28 cellular contexts compared by ENCODE assay signal in genomic region chr20:62393830-62394229, GRCh38. TPM values are rescaled to one million over a fixed set of nuclear protein-coding genes. Genes with fewer than 3 reads are reported as not detected.
A peak's percentile ranks its signal among the peaks of the same experiment; 100 is the strongest.
DNase-seq lines count a peak whose midpoint lies in the region; ATAC-seq, FAIRE-seq and TF ChIP-seq lines count a peak whose summit lies in the region.
"Had no signal": no experiment of that assay in that cellular context is flagged by ENCODE, and none has a peak within 500 bp of the region (broad histone marks: within the 10 kb centered on the region; RNA-seq: fewer than 3 reads in every experiment).

No MANE protein-coding gene starts in this region.

- H3K36me3 ChIP-seq in HepG2 (replicated peaks in 1 of 2; ENCODE audit: control insufficient read depth in 1 of 2, insufficient read depth in 2 of 2, low read length in 2 of 2) (peaks cover 14 to 33% of the 10 kb centered on the region in 2 experiments), right lobe of liver (peaks cover 0 to 3% (median 0%) of the 10 kb centered on the region in 4 donors), RWPE2 (ENCODE audit: low read depth) (peaks cover 25% of the 10 kb centered on the region), neuronal stem cell (replicated peaks in 1 of 2; ENCODE audit: control insufficient read depth in 2 of 2, insufficient read depth in 2 of 2, low read length in 2 of 2) (peaks cover 59 to 67% of the 10 kb centered on the region in 2 donors)

- no peak overlapping the region for H2AK5ac ChIP-seq in neuronal stem cell (ENCODE audit: low read depth, low read length)

- FAIRE-seq in HepG2 (lab: Jason Lieb, UNC) = no peak
- FAIRE-seq: A549, D721Med, GM12891, GM18507, H54 had no signal

- H2BK15ac ChIP-seq in neuronal stem cell (ENCODE audit: low read length) = no peak overlapping the region

- H3K27ac ChIP-seq in HepG2 (ENCODE audit: extremely low read length, insufficient read depth, low read length) (no peak overlapping the region), right lobe of liver (no peak overlapping the region), RWPE2 (ENCODE audit: poor library complexity, severe bottlenecking) (no peak overlapping the region), neuronal stem cell (replicated peaks; ENCODE audit: low read length) (no peak overlapping the region)
- H3K27ac ChIP-seq: A549 had no signal

- H3K18ac ChIP-seq in neuronal stem cell (ENCODE audit: low read length) = no peak overlapping the region

- CTCF ChIA-PET in HepG2 (lab: Yijun Ruan, JAX; ENCODE audit: low intra/inter-chr PET ratio, low total read pairs) = interaction anchor here (0.5 kb wide), 1 partner anchor 122 kb away, joined by 3 read pairs; no protein-coding TSS in a partner anchor

- no TSS peak for BruUV-seq in HepG2 (replicated peaks; lab: Mats Ljungman, UMichigan)

- H3K4me1 ChIP-seq in HepG2 (ENCODE audit: insufficient read depth, low read length) (peaks cover 9% of the 10 kb centered on the region), right lobe of liver (peaks cover 0 to 16% (median 0%) of the 10 kb centered on the region in 4 donors), RWPE2 (ENCODE audit: insufficient read depth, poor library complexity, severe bottlenecking) (no peaks in the 10 kb centered on the region), neuronal stem cell (ENCODE audit: control insufficient read depth in 2 of 2, insufficient read depth in 1 of 2, low read depth in 1 of 2, low read length in 2 of 2) (no peaks in the 10 kb centered on the region)
- H3K4me1 ChIP-seq: BE2C had no signal

- H3K79me1 ChIP-seq in neuronal stem cell (ENCODE audit: low read depth, low read length) = peaks cover 19% of the 10 kb centered on the region

- H3K4me2 ChIP-seq in HepG2 (ENCODE audit: low read depth, low read length) = no peak overlapping the region
- no peak overlapping the region for H3K4me2 ChIP-seq in neuronal stem cell (ENCODE audit: insufficient read depth, low read length, poor library complexity, severe bottlenecking)
- H3K4me2 ChIP-seq: A549; BLaER1 treated with 17β-estradiol and CSF1 and Interleukin-3, amounts not matched to agents 10 nM and 100 nM had no signal

- TF ChIP-seq POLR2A in HepG2 (IDR thresholded peaks at IDR 0.05; ENCODE audit: insufficient read depth in 1 of 2, low read depth in 2 of 2, low read length in 2 of 2) (no peak), right lobe of liver (IDR thresholded peaks at IDR 0.05) (no peak)

- no peak overlapping the region for H2BK12ac ChIP-seq in neuronal stem cell (ENCODE audit: low read length)

- no peak for ATAC-seq in HepG2
- ATAC-seq in right lobe of liver = no peak
- ATAC-seq in RWPE2 (ENCODE audit: low read depth) = no peak

- no peak for TF ChIP-seq RAD21 in HepG2 (CRISPR knock-in tag; IDR thresholded peaks at IDR 0.05)

- TF ChIP-seq CTCF in HepG2 (CRISPR knock-in tag; IDR thresholded peaks at IDR 0.05) (no peak), right lobe of liver (IDR thresholded peaks at IDR 0.05) (no peak), RWPE2 (IDR thresholded peaks at IDR 0.05; ENCODE audit: poor library complexity, severe bottlenecking) (no peak)

- WGBS in HepG2 (ENCODE audit: low lambda C conversion rate) = 95% methylated on average over 24 of the region's 24 CpGs
- no CpG with 5 or more reads among the region's 24 CpGs for WGBS in right lobe of liver (ENCODE audit: insufficient coverage, low coverage, low lambda C conversion rate, missing lambda C conversion rate)
- no CpG with 5 or more reads among the region's 24 CpGs for WGBS in neuronal stem cell (ENCODE audit: extremely low coverage in 2 of 2, insufficient read length in 2 of 2, insufficient replicate concordance in 1 of 2), 2 donors

- POLR2A ChIA-PET in HepG2 (lab: Yijun Ruan, JAX) = interaction anchor here (1.5 to 2.1 kb wide), 2 partner anchors 16 to 18 kb away, joined by 4 read pairs; no protein-coding TSS in a partner anchor

- TF ChIP-seq EP300 in HepG2 (IDR thresholded peaks at IDR 0.05; ENCODE audit: low read depth in 2 of 2, low read length in 2 of 2) (no peak), HepG2 (CRISPR knock-in tag; IDR thresholded peaks at IDR 0.05; ENCODE audit: borderline replicate concordance) (no peak)

- H3K4me3 ChIP-seq in HepG2 (replicated peaks in 1 of 3; ENCODE audit: insufficient read depth in 1 of 3, low read depth in 2 of 3, low read length in 3 of 3) = no peak overlapping the region
- no peak overlapping the region for H3K4me3 ChIP-seq in right lobe of liver
- no peak overlapping the region for H3K4me3 ChIP-seq in RWPE2 (ENCODE audit: severe bottlenecking)
- H3K4me3 ChIP-seq in neuronal stem cell (ENCODE audit: low read length in 2 of 2) = no peak overlapping the region
- H3K4me3 ChIP-seq: A549; BLaER1 treated with 17β-estradiol and CSF1 and Interleukin-3, amounts not matched to agents 10 nM and 100 nM; HAP-1 had no signal

- intact Hi-C loops in HepG2 (cut with micrococcal nuclease; ENCODE audit: unreplicated experiment) = no loop called here
- intact Hi-C loops in right lobe of liver (cut with DNase I) = no loop called here

- no peak overlapping the region for H3K4ac ChIP-seq in neuronal stem cell (ENCODE audit: low read length)

- H2BK120ac ChIP-seq in neuronal stem cell (ENCODE audit: low read depth, low read length) = no peak overlapping the region

- H4K20me1 ChIP-seq in HepG2 (ENCODE audit: insufficient read depth, low read length) = peaks cover under 1% of the 10 kb centered on the region; the same call in 1 of the 2 replicates

- H3K27me3 ChIP-seq in HepG2 (ENCODE audit: control insufficient read depth in 1 of 2, insufficient read depth in 2 of 2, low read length in 2 of 2) (no peaks in the 10 kb centered on the region), right lobe of liver (no peaks in the 10 kb centered on the region), RWPE2 (ENCODE audit: insufficient read depth, poor library complexity, severe bottlenecking) (no peaks in the 10 kb centered on the region), neuronal stem cell (ENCODE audit: control insufficient read depth in 3 of 3, insufficient read depth in 3 of 3, low read depth in 1 of 3, low read length in 3 of 3) (no peaks in the 10 kb centered on the region)
- H3K27me3 ChIP-seq: BE2C; BLaER1 treated with 17β-estradiol and CSF1 and Interleukin-3, amounts not matched to agents 10 nM and 100 nM had no signal

- peaks cover 2% of the 10 kb centered on the region for H3K79me2 ChIP-seq in HepG2 (ENCODE audit: insufficient read depth, low read length)

- no peak overlapping the region for H3K14ac ChIP-seq in neuronal stem cell (ENCODE audit: low read length)

- no peak overlapping the region for H3K9ac ChIP-seq in HepG2 (ENCODE audit: insufficient read depth, low read depth, low read length)
- peak overlapping the region; percentile 37 for H3K9ac ChIP-seq in neuronal stem cell (ENCODE audit: low read depth, low read length, poor library complexity)

- H2BK5ac ChIP-seq in neuronal stem cell (ENCODE audit: low read length) = no peak overlapping the region

- no peak overlapping the region for H4K8ac ChIP-seq in neuronal stem cell (ENCODE audit: low read depth, low read length)

- H3K9me3 ChIP-seq in HepG2 (ENCODE audit: low read length) (no peaks in the 10 kb centered on the region), right lobe of liver (no peaks in the 10 kb centered on the region), RWPE2 (ENCODE audit: severe bottlenecking) (no peaks in the 10 kb centered on the region), neuronal stem cell (replicated peaks in 1 of 2; ENCODE audit: control insufficient read depth in 2 of 2, insufficient read depth in 1 of 2, low read depth in 1 of 2, low read length in 2 of 2) (peaks cover 0 to 2% of the 10 kb centered on the region in 2 donors)
- H3K9me3 ChIP-seq: A549, BE2C, HAP-1 had no signal

- no peak overlapping the region for H2AFZ ChIP-seq in HepG2 (ENCODE audit: low read length)
- H2AFZ ChIP-seq in neuronal stem cell (ENCODE audit: low read length) = no peak overlapping the region

- DNase-seq in HepG2 (ENCODE audit: low spot score) = no peak
- DNase-seq in right lobe of liver = no peak
- peak; percentile 83 for DNase-seq in RWPE2 (ENCODE audit: low spot score)
- no peak for DNase-seq in neuronal stem cell (ENCODE audit: low spot score)
- DNase-seq in inferior parietal cortex (ENCODE audit: extremely low spot score) = no peak
- DNase-seq in DMS153 treated with DMSO at 0.1 percent for 48 hours (lab: John Stamatoyannopoulos, UW; ENCODE audit: unreplicated experiment) = no peak
- DNase-seq: 8988T; ACHN; AML-193; BE2C; CD4-positive, alpha-beta T cell; CD8-positive, alpha-beta memory T cell; DMS 273 treated with DMSO at 0.1 percent for 48 hours; DMS53; DMS79 treated with DMSO at 0.1 percent for 48 hours; GF-D8; GOT3; HFFc6 had no signal

- no peak overlapping the region for H3K23ac ChIP-seq in neuronal stem cell (ENCODE audit: low read depth, low read length, poor library complexity)

- H4K91ac ChIP-seq in neuronal stem cell (ENCODE audit: low read depth, low read length, poor library complexity) = no peak overlapping the region

- in situ Hi-C loops in HepG2 (cut with HindIII; ENCODE audit: extremely low pct_ligation_motif_present, low pct_unique_long_range_greater_than_20kb) = no loop called here

RNA-seq across cellular contexts. Expression of gene RPS21, which starts 6.9 kb away (rescaled TPM):
- 2,584 and 2,647 TPM in 2 replicates for total RNA-seq in HepG2 (2016; rRNA removed; fragmentation: Illumina TruSeq; extraction: Trizol)
- 3,497 and 3,511 TPM in 2 replicates for total RNA-seq in HepG2 (2016; cell fraction: cytosol; rRNA removed; fragmentation: Illumina TruSeq; extraction: Trizol; ENCODE audit: low read depth)
- 2,606 and 2,768 TPM in 2 replicates for total RNA-seq in HepG2 (2016; cell fraction: insoluble cytoplasmic fraction; rRNA removed; fragmentation: Illumina TruSeq; extraction: Trizol)
- total RNA-seq in HepG2 (2016; cell fraction: membrane; rRNA removed; fragmentation: Illumina TruSeq; extraction: Trizol) = 4,939 and 5,761 TPM in 2 replicates
- total RNA-seq in HepG2 (2016; cell fraction: nucleus; rRNA removed; fragmentation: Illumina TruSeq; extraction: Trizol) = 1,156 and 1,166 TPM in 2 replicates
- polyA plus RNA-seq in HepG2 (2011; rRNA removed) = 9,925 and 11,063 TPM in 2 replicates
- polyA plus RNA-seq in HepG2 (2011; cell fraction: cytosol; rRNA removed) = 11,031 and 15,081 TPM in 2 replicates
- 5,156 and 5,267 TPM in 2 replicates for polyA plus RNA-seq in HepG2 (2011; cell fraction: nucleus; rRNA removed)
- polyA plus RNA-seq in HepG2 (2012) = 6,658 and 8,852 TPM in 2 replicates
- polyA plus RNA-seq in HepG2 (2016; cell fraction: cytosol; fragmentation: Illumina TruSeq; extraction: Trizol; ENCODE audit: low read depth) = 5,362 and 5,590 TPM in 2 replicates
- 3,197 and 3,428 TPM in 2 replicates for polyA plus RNA-seq in HepG2 (2016; cell fraction: insoluble cytoplasmic fraction; fragmentation: Illumina TruSeq; extraction: Trizol; ENCODE audit: low read depth)
- polyA plus RNA-seq in HepG2 (2016; cell fraction: membrane; fragmentation: Illumina TruSeq; extraction: Trizol; ENCODE audit: low read depth) = 5,998 and 6,820 TPM in 2 replicates
- polyA plus RNA-seq in HepG2 (2016; cell fraction: nucleus; fragmentation: Illumina TruSeq; extraction: Trizol; ENCODE audit: insufficient read depth, low read depth) = 2,753 and 2,989 TPM in 2 replicates
- polyA minus RNA-seq in HepG2 (2011; rRNA and poly(A)+ RNA removed; ENCODE audit: low replicate concordance) = 2,340 and 3,999 TPM in 2 replicates
- polyA minus RNA-seq in HepG2 (2011; cell fraction: cytosol; rRNA and poly(A)+ RNA removed) = 1,154 and 1,167 TPM in 2 replicates
- polyA minus RNA-seq in HepG2 (2011; cell fraction: nucleus; rRNA and poly(A)+ RNA removed) = 809 and 896 TPM in 2 replicates
- total RNA-seq in right lobe of liver = 100 to 1,000 TPM; 339 to 696 (median 413) TPM
- 3,158 TPM for polyA plus RNA-seq in neuronal stem cell (2013, experiment 1 of 2)
- polyA plus RNA-seq in neuronal stem cell (2013, experiment 2 of 2) = 3,117 TPM

RNA-seq across cellular contexts. Expression of gene CABLES2, which starts 13.3 kb away (rescaled TPM):
- total RNA-seq in HepG2 (2016; rRNA removed; fragmentation: Illumina TruSeq; extraction: Trizol) (9.7 and 10.2 TPM in 2 replicates), right lobe of liver (1 to 10 TPM; 1.4 to 2.9 (median 2.5) TPM)
- total RNA-seq in HepG2 (2016; cell fraction: cytosol; rRNA removed; fragmentation: Illumina TruSeq; extraction: Trizol; ENCODE audit: low read depth) = 3.4 and 4.0 TPM in 2 replicates
- 9.2 and 9.3 TPM in 2 replicates for total RNA-seq in HepG2 (2016; cell fraction: insoluble cytoplasmic fraction; rRNA removed; fragmentation: Illumina TruSeq; extraction: Trizol)
- total RNA-seq in HepG2 (2016; cell fraction: membrane; rRNA removed; fragmentation: Illumina TruSeq; extraction: Trizol) = 13.2 and 14.3 TPM in 2 replicates
- 5.6 and 7.3 TPM in 2 replicates for total RNA-seq in HepG2 (2016; cell fraction: nucleus; rRNA removed; fragmentation: Illumina TruSeq; extraction: Trizol)
- polyA plus RNA-seq in HepG2 (2011; rRNA removed) = 5.2 and 5.9 TPM in 2 replicates
- 4.8 and 5.4 TPM in 2 replicates for polyA plus RNA-seq in HepG2 (2011; cell fraction: cytosol; rRNA removed)
- 6.8 and 7.6 TPM in 2 replicates for polyA plus RNA-seq in HepG2 (2011; cell fraction: nucleus; rRNA removed)
- 4.7 and 5.4 TPM in 2 replicates for polyA plus RNA-seq in HepG2 (2012)
- polyA plus RNA-seq in HepG2 (2016; cell fraction: cytosol; fragmentation: Illumina TruSeq; extraction: Trizol; ENCODE audit: low read depth) = 7.5 and 8.3 TPM in 2 replicates
- 20.6 and 26.7 TPM in 2 replicates for polyA plus RNA-seq in HepG2 (2016; cell fraction: insoluble cytoplasmic fraction; fragmentation: Illumina TruSeq; extraction: Trizol; ENCODE audit: low read depth)
- polyA plus RNA-seq in HepG2 (2016; cell fraction: membrane; fragmentation: Illumina TruSeq; extraction: Trizol; ENCODE audit: low read depth) = 20.0 and 22.1 TPM in 2 replicates
- 18.8 and 19.3 TPM in 2 replicates for polyA plus RNA-seq in HepG2 (2016; cell fraction: nucleus; fragmentation: Illumina TruSeq; extraction: Trizol; ENCODE audit: insufficient read depth, low read depth)
- 5.3 and 6.3 TPM in 2 replicates for polyA minus RNA-seq in HepG2 (2011; rRNA and poly(A)+ RNA removed; ENCODE audit: low replicate concordance)
- polyA minus RNA-seq in HepG2 (2011; cell fraction: cytosol; rRNA and poly(A)+ RNA removed) = 4.9 and 6.3 TPM in 2 replicates
- 4.8 and 5.2 TPM in 2 replicates for polyA minus RNA-seq in HepG2 (2011; cell fraction: nucleus; rRNA and poly(A)+ RNA removed)
- polyA plus RNA-seq in neuronal stem cell (2013, experiment 1 of 2) = 15.0 TPM
- 14.9 TPM for polyA plus RNA-seq in neuronal stem cell (2013, experiment 2 of 2)

RNA-seq across cellular contexts. Expression of gene LAMA5, which starts 26.7 kb away (rescaled TPM):
- total RNA-seq in HepG2 (2016; rRNA removed; fragmentation: Illumina TruSeq; extraction: Trizol) = 28.5 and 44.7 TPM in 2 replicates
- total RNA-seq in HepG2 (2016; cell fraction: cytosol; rRNA removed; fragmentation: Illumina TruSeq; extraction: Trizol; ENCODE audit: low read depth) = 32.2 and 40.1 TPM in 2 replicates
- total RNA-seq in HepG2 (2016; cell fraction: insoluble cytoplasmic fraction; rRNA removed; fragmentation: Illumina TruSeq; extraction: Trizol) = 24.0 and 53.5 TPM in 2 replicates
- total RNA-seq in HepG2 (2016; cell fraction: membrane; rRNA removed; fragmentation: Illumina TruSeq; extraction: Trizol) = 23.5 and 24.2 TPM in 2 replicates
- total RNA-seq in HepG2 (2016; cell fraction: nucleus; rRNA removed; fragmentation: Illumina TruSeq; extraction: Trizol) = 108 and 131 TPM in 2 replicates
- 21.0 and 22.7 TPM in 2 replicates for polyA plus RNA-seq in HepG2 (2011; rRNA removed)
- polyA plus RNA-seq in HepG2 (2011; cell fraction: cytosol; rRNA removed) = 9.5 and 17.6 TPM in 2 replicates
- 504 and 754 TPM in 2 replicates for polyA plus RNA-seq in HepG2 (2011; cell fraction: nucleus; rRNA removed)
- polyA plus RNA-seq in HepG2 (2012) = 96.2 and 135 TPM in 2 replicates
- polyA plus RNA-seq in HepG2 (2016; cell fraction: cytosol; fragmentation: Illumina TruSeq; extraction: Trizol; ENCODE audit: low read depth) = 12.5 and 12.7 TPM in 2 replicates
- polyA plus RNA-seq in HepG2 (2016; cell fraction: insoluble cytoplasmic fraction; fragmentation: Illumina TruSeq; extraction: Trizol; ENCODE audit: low read depth) = 34.3 and 49.3 TPM in 2 replicates
- 14.2 and 17.2 TPM in 2 replicates for polyA plus RNA-seq in HepG2 (2016; cell fraction: membrane; fragmentation: Illumina TruSeq; extraction: Trizol; ENCODE audit: low read depth)
- 598 and 620 TPM in 2 replicates for polyA plus RNA-seq in HepG2 (2016; cell fraction: nucleus; fragmentation: Illumina TruSeq; extraction: Trizol; ENCODE audit: insufficient read depth, low read depth)
- polyA minus RNA-seq in HepG2 (2011; rRNA and poly(A)+ RNA removed; ENCODE audit: low replicate concordance) = 26.2 and 35.7 TPM in 2 replicates
- 23.2 and 27.1 TPM in 2 replicates for polyA minus RNA-seq in HepG2 (2011; cell fraction: cytosol; rRNA and poly(A)+ RNA removed)
- polyA minus RNA-seq in HepG2 (2011; cell fraction: nucleus; rRNA and poly(A)+ RNA removed) = 70.0 and 71.2 TPM in 2 replicates
- total RNA-seq in right lobe of liver = 10 to 100 TPM; 30.3 to 80.8 (median 47.1) TPM
- polyA plus RNA-seq in neuronal stem cell (2013, experiment 1 of 2) = 59.5 TPM
- polyA plus RNA-seq in neuronal stem cell (2013, experiment 2 of 2) = 57.4 TPM
- polyA plus RNA-seq: CD14-positive monocyte; CD8-positive, alpha-beta memory T cell had no signal

RNA-seq across cellular contexts. Expression of gene RBBP8NL, which starts 33.5 kb away (rescaled TPM):
- 0.46 and 0.86 TPM in 2 replicates for total RNA-seq in HepG2 (2016; rRNA removed; fragmentation: Illumina TruSeq; extraction: Trizol)
- 0.30 and 0.62 TPM in 2 replicates for total RNA-seq in HepG2 (2016; cell fraction: cytosol; rRNA removed; fragmentation: Illumina TruSeq; extraction: Trizol; ENCODE audit: low read depth)
- total RNA-seq in HepG2 (2016; cell fraction: insoluble cytoplasmic fraction; rRNA removed; fragmentation: Illumina TruSeq; extraction: Trizol) = 0.65 and 0.76 TPM in 2 replicates
- total RNA-seq in HepG2 (2016; cell fraction: membrane; rRNA removed; fragmentation: Illumina TruSeq; extraction: Trizol) = 0.52 and 0.65 TPM in 2 replicates
- 0.78 and 0.81 TPM in 2 replicates for total RNA-seq in HepG2 (2016; cell fraction: nucleus; rRNA removed; fragmentation: Illumina TruSeq; extraction: Trizol)
- polyA plus RNA-seq in HepG2 (2011; rRNA removed) = 0.69 and 0.82 TPM in 2 replicates
- 0.46 and 0.94 TPM in 2 replicates for polyA plus RNA-seq in HepG2 (2011; cell fraction: cytosol; rRNA removed)
- polyA plus RNA-seq in HepG2 (2011; cell fraction: nucleus; rRNA removed) = 1.1 and 1.2 TPM in 2 replicates
- 0.24 and 0.42 TPM in 2 replicates for polyA plus RNA-seq in HepG2 (2012)
- polyA plus RNA-seq in HepG2 (2016; cell fraction: cytosol; fragmentation: Illumina TruSeq; extraction: Trizol; ENCODE audit: low read depth) = 0.52 and 0.54 TPM in 2 replicates
- 0.67 and 0.91 TPM in 2 replicates for polyA plus RNA-seq in HepG2 (2016; cell fraction: insoluble cytoplasmic fraction; fragmentation: Illumina TruSeq; extraction: Trizol; ENCODE audit: low read depth)
- polyA plus RNA-seq in HepG2 (2016; cell fraction: membrane; fragmentation: Illumina TruSeq; extraction: Trizol; ENCODE audit: low read depth) = 0.51 and 0.60 TPM in 2 replicates
- polyA plus RNA-seq in HepG2 (2016; cell fraction: nucleus; fragmentation: Illumina TruSeq; extraction: Trizol; ENCODE audit: insufficient read depth, low read depth) = 0.97 and 1.1 TPM in 2 replicates
- polyA minus RNA-seq in HepG2 (2011; rRNA and poly(A)+ RNA removed; ENCODE audit: low replicate concordance) = 0.40 TPM in 1 of 2 replicates, not detected in the other
- 0.40 TPM in 1 of 2 replicates, not detected in the other for polyA minus RNA-seq in HepG2 (2011; cell fraction: cytosol; rRNA and poly(A)+ RNA removed)
- polyA minus RNA-seq in HepG2 (2011; cell fraction: nucleus; rRNA and poly(A)+ RNA removed) = 0.26 and 0.75 TPM in 2 replicates
- total RNA-seq in right lobe of liver = not detected
- polyA plus RNA-seq in neuronal stem cell (2013, experiment 1 of 2) = not detected
- not detected for polyA plus RNA-seq in neuronal stem cell (2013, experiment 2 of 2)
- total RNA-seq: CD4-positive, alpha-beta T cell; CD8-positive, alpha-beta memory T cell; Daoy; G401; HFFc6 had no signal
- polyA plus RNA-seq: A549; CD14-positive monocyte; CD8-positive, alpha-beta memory T cell had no signal
